Comparison of ENCODE assay signal across 7 cellular contexts in the genomic region with DNA sequence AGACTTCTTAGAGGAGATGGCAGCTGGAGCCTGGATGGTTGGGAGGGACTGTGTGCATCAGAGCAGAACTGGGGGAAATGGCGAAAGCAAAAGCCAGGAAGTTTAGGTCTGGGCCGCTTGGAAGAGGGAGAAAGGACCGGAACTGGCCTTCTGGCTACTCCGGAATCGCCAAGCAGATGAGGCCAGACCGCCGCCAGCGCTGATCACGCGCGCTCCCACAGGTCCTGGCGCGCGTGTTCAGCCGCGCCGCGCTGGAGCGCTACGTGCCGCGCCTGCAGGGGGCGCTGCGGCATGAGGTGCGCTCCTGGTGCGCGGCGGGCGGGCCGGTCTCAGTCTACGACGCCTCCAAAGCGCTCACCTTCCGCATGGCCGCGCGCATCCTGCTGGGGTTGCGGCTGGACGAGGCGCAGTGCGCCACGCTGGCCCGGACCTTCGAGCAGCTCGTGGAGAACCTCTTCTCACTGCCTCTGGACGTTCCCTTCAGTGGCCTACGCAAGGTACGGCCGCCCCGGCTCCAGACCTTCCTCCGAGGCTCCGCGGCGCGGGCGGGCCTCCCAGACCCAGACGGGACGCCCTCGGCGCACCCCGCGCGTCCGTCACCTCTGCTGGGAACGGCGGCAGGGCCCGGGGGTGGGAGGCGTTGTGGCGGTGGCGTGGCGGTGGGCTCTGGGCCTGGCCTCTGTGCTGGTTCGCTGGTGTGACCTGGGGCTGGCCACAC. TPM values are rescaled to one million over a fixed set of nuclear protein-coding genes. Genes with fewer than 3 reads are reported as not detected.
DNase-seq lines count a peak whose midpoint lies in the region; ATAC-seq, FAIRE-seq and TF ChIP-seq lines count a peak whose summit lies in the region.

No MANE protein-coding gene starts in this region.

- H3K27me3 ChIP-seq in H1 (replicated peaks in 1 of 4; ENCODE audit: control insufficient read depth in 3 of 4, extremely low read depth in 1 of 4, insufficient read depth in 3 of 4, low read length in 3 of 4) (peaks cover 89 to 100% (median 92%) of the 10 kb centered on the region in 4 experiments), muscle layer of duodenum (ENCODE audit: low read depth, low read length) (peaks cover 58% of the 10 kb centered on the region), upper lobe of left lung (peaks cover 0 to 28% (median 8%) of the 10 kb centered on the region in 4 donors)

- peak; percentile 59 for ATAC-seq in GM18909 (IDR thresholded peaks at IDR 0.05; ENCODE audit: poor library complexity, unreplicated experiment)
- ATAC-seq in upper lobe of left lung (ENCODE audit: low FRiP score in 2 of 2) = peak; percentile 47 to 50
- no peak for ATAC-seq in HG02763 (IDR thresholded peaks at IDR 0.05; ENCODE audit: unreplicated experiment)

- H3K4me2 ChIP-seq in H1 (ENCODE audit: insufficient read depth in 1 of 2, low read depth in 2 of 2, low read length in 2 of 2) = peak overlapping the region; percentile 75 to 89

- no peak overlapping the region for H3K9ac ChIP-seq in H1 (replicated peaks in 1 of 4; ENCODE audit: extremely low read depth in 1 of 4, low read depth in 3 of 4, low read length in 3 of 4)

- TF ChIP-seq RAD21 in H1 (IDR thresholded peaks at IDR 0.05 in 1 of 2, conservative IDR thresholded peaks at IDR 0.05 in 1 of 2; ENCODE audit: low read depth in 2 of 2, low read length in 2 of 2) = peak; percentile 48 to 52; a peak in 3 of 4 replicates

- no peak overlapping the region for H2BK15ac ChIP-seq in H1 (ENCODE audit: low read length)

- H3K4me1 ChIP-seq in H1 (replicated peaks in 1 of 4; ENCODE audit: control insufficient read depth in 3 of 4, insufficient read depth in 4 of 4, low read length in 3 of 4) = peaks cover 3 to 33% (median 26%) of the 10 kb centered on the region in 4 experiments
- H3K4me1 ChIP-seq in muscle layer of duodenum (ENCODE audit: control insufficient read depth in 1 of 2, insufficient read depth in 2 of 2, low read length in 2 of 2) = peaks cover 0 to 38% of the 10 kb centered on the region in 2 donors
- peaks cover 17 to 42% (median 17%) of the 10 kb centered on the region in 4 donors for H3K4me1 ChIP-seq in upper lobe of left lung

- H3K23me2 ChIP-seq in H1 (ENCODE audit: low read depth, low read length) = peaks cover 14% of the 10 kb centered on the region; the same call in 1 of the 2 replicates

- H3K18ac ChIP-seq in H1 (ENCODE audit: extremely low read depth, low read length) = peak overlapping the region; percentile 66; the same call in 1 of the 2 replicates

- H3K23ac ChIP-seq in H1 (ENCODE audit: insufficient read length) = no peak overlapping the region

- CTCF ChIA-PET in H1 (lab: Charles Lee; ENCODE audit: partially characterized antibody) = interaction anchor here (0.6 to 14.8 kb wide), 26 partner anchors 9 to 303 kb away, joined by 3 to 147 read pairs (median 4); partner anchors contain the start of gene CYP26A1

- DNase-seq in RPMI8226 = peak; percentile 79
- peak in 1 of 2 experiments; percentile 82 for DNase-seq in H1 (ENCODE audit: low read depth in 1 of 2, low spot score in 2 of 2)
- DNase-seq in upper lobe of left lung = peak in 1 of 2 donors; percentile 89
- no peak for DNase-seq in NCI-H1436 (lab: John Stamatoyannopoulos, UW)

- H3K36me3 ChIP-seq in H1 (ENCODE audit: control insufficient read depth in 2 of 4, insufficient read depth in 4 of 4, low read length in 3 of 4) (peaks cover 0 to 20% (median 1%) of the 10 kb centered on the region in 4 experiments; a peak in 1 of 8 replicates), muscle layer of duodenum (ENCODE audit: control insufficient read depth in 1 of 2, insufficient read depth in 2 of 2, low read length in 2 of 2) (peaks cover 5 to 18% of the 10 kb centered on the region in 2 donors), upper lobe of left lung (peaks cover 0 to 17% (median 2%) of the 10 kb centered on the region in 4 donors)

- H2BK5ac ChIP-seq in H1 (ENCODE audit: low read depth, low read length) = no peak overlapping the region

- no peak overlapping the region for H2AFZ ChIP-seq in H1 (ENCODE audit: low read length)

- peak overlapping the region; percentile 29 to 59 (median 46) for H3K4me3 ChIP-seq in H1 (ENCODE audit: extremely low read depth in 1 of 4, insufficient read depth in 2 of 4, low read depth in 3 of 4, low read length in 4 of 4)
- peak overlapping the region; percentile 30 to 55 for H3K4me3 ChIP-seq in muscle layer of duodenum (ENCODE audit: low read depth in 1 of 2, low read length in 2 of 2)
- peak overlapping the region; percentile 0 to 45 (median 26) for H3K4me3 ChIP-seq in upper lobe of left lung

- H2BK20ac ChIP-seq in H1 (ENCODE audit: low read length) = no peak overlapping the region

- H2BK12ac ChIP-seq in H1 (ENCODE audit: low read depth, low read length) = peak overlapping the region; percentile 76; the same call in 1 of the 2 replicates

- H3K56ac ChIP-seq in H1 (replicated peaks; ENCODE audit: insufficient read length, low read depth, low read length) = no peak overlapping the region

- no peak overlapping the region for H3K4ac ChIP-seq in H1 (replicated peaks; ENCODE audit: insufficient read length, low read depth, low read length)

- TF ChIP-seq EP300 in H1 (IDR thresholded peaks at IDR 0.05; ENCODE audit: borderline replicate concordance in 1 of 2, low read depth in 2 of 2, low read length in 2 of 2) (no peak), upper lobe of left lung (IDR thresholded peaks at IDR 0.05) (no peak)

- H4K5ac ChIP-seq in H1 (ENCODE audit: insufficient read length, low read depth, low read length) = no peak overlapping the region

- TF ChIP-seq POLR2A in H1 (IDR thresholded peaks at IDR 0.05; ENCODE audit: control extremely low read depth in 1 of 2, low read depth in 2 of 2, low read length in 2 of 2) (no peak), upper lobe of left lung (IDR thresholded peaks at IDR 0.05) (no peak)

- H4K91ac ChIP-seq in H1 (replicated peaks; ENCODE audit: insufficient read length, low read length) = no peak overlapping the region

- H4K8ac ChIP-seq in H1 (ENCODE audit: extremely low read depth, insufficient read depth, low read length) = peak overlapping the region; percentile 74; the same call in 1 of the 2 replicates

- no peak overlapping the region for H2BK120ac ChIP-seq in H1 (replicated peaks; ENCODE audit: low read depth, low read length)

- POLR2A ChIA-PET in H1 (lab: Charles Lee; ENCODE audit: partially characterized antibody) = interaction anchor here (5.7 kb wide), 1 partner anchor 12 kb away, joined by 26 read pairs; the partner anchor contains the start of gene CYP26A1

- WGBS in H1 (ENCODE audit: extremely low coverage in 1 of 2, insufficient coverage in 1 of 2, insufficient read length in 1 of 2, insufficient replicate concordance in 2 of 2, low coverage in 1 of 2, low lambda C conversion rate in 2 of 2, missing lambda C conversion rate in 1 of 2), 2 experiments = 3% methylated on average over 51 of the region's 72 CpGs; no CpG with 5 or more reads in 1 of the 2 experiments
- 19 to 27% methylated on average over 12 to 13 of the region's 72 CpGs for WGBS in upper lobe of left lung, 2 donors

- H3K79me1 ChIP-seq in H1 (ENCODE audit: low read depth, low read length) = no peaks in the 10 kb centered on the region

- peak; percentile 73 to 82 (median 74) for TF ChIP-seq CTCF in H1 (IDR thresholded peaks at IDR 0.05; ENCODE audit: control extremely low read depth in 1 of 3, insufficient read depth in 1 of 3, low read depth in 1 of 3, low read length in 3 of 3)
- TF ChIP-seq CTCF in upper lobe of left lung (IDR thresholded peaks at IDR 0.05) = peak; percentile 35 to 74 (median 52)

- H2AK5ac ChIP-seq in H1 (ENCODE audit: low read depth, low read length) = no peak overlapping the region

- H4K20me1 ChIP-seq in H1 (replicated peaks in 1 of 2; ENCODE audit: control insufficient read depth in 1 of 2, insufficient read depth in 2 of 2, low read length in 2 of 2) = peaks cover 9 to 30% of the 10 kb centered on the region in 2 experiments

- H3K27ac ChIP-seq in H1 (ENCODE audit: low read depth, low read length) = no peak overlapping the region
- no peak overlapping the region for H3K27ac ChIP-seq in muscle layer of duodenum (ENCODE audit: low read length)
- no peak overlapping the region for H3K27ac ChIP-seq in upper lobe of left lung

- FAIRE-seq in H1 (lab: Jason Lieb, UNC) = no peak

- no peaks in the 10 kb centered on the region for H3K79me2 ChIP-seq in H1 (ENCODE audit: control insufficient read depth in 1 of 2, insufficient read depth in 2 of 2, low read length in 2 of 2)

- H3K14ac ChIP-seq in H1 (ENCODE audit: insufficient read length) = no peak overlapping the region

- H3K9me3 ChIP-seq in H1 (ENCODE audit: insufficient read depth in 2 of 2, low read depth in 1 of 2, low read length in 1 of 2) (no peaks in the 10 kb centered on the region; a peak in 1 of 4 replicates), muscle layer of duodenum (ENCODE audit: control insufficient read depth in 1 of 2, low read length in 2 of 2) (no peaks in the 10 kb centered on the region), upper lobe of left lung (no peaks in the 10 kb centered on the region)

TF ChIP-seq in H1, 55 proteins besides CTCF, POLR2A, EP300 and RAD21 (continues in another document):
- TF ChIP-seq HDAC2 (IDR thresholded peaks at IDR 0.05; ENCODE audit: borderline replicate concordance in 1 of 2, low read depth in 2 of 2, low read length in 2 of 2) = peak; percentile 69 to 95; a peak in 3 of 4 replicates
- peak; percentile 92 for TF ChIP-seq KDM4A (IDR thresholded peaks at IDR 0.05; ENCODE audit: low read depth, low read length, severe bottlenecking)

RNA-seq across cellular contexts. Expression of gene CYP26C1, which starts 2.1 kb away (rescaled TPM):
- 0.21 and 0.28 TPM in 2 replicates for total RNA-seq in H1 (2021; fragmentation: NEBNext Ultra II Directional; extraction: Animal tissue kit (Norgen Biotek cat#: 25700))
- 0.12 and 0.93 TPM in 2 replicates for polyA plus RNA-seq in H1 (2011; rRNA removed)
- 0.79 TPM for polyA plus RNA-seq in H1 (2011; cell fraction: cytosol; rRNA removed)
- polyA plus RNA-seq in H1 (2011; cell fraction: nucleus; rRNA removed) = 3.0 TPM
- polyA plus RNA-seq in H1 (2012, experiment 1 of 2) = 0.12 to 0.21 TPM (median 0.20 TPM) in 3 of 4 replicates, not detected in the other
- not detected for polyA plus RNA-seq in H1 (2012, experiment 2 of 2)
- 0.04 TPM for polyA plus RNA-seq in H1 (2013, experiment 1 of 2)
- 0.06 TPM for polyA plus RNA-seq in H1 (2013, experiment 2 of 2)
- polyA minus RNA-seq in H1 (2011; rRNA and poly(A)+ RNA removed) = 0.07 and 0.22 TPM in 2 replicates
- polyA minus RNA-seq in H1 (2011; cell fraction: cytosol; rRNA and poly(A)+ RNA removed) = 1.1 TPM
- polyA minus RNA-seq in H1 (2011; cell fraction: nucleus; rRNA and poly(A)+ RNA removed) = 2.2 TPM
- under 1 TPM in 5 of 6 donors, not detected in 1; 0.22 to 0.46 (median 0.37) TPM for total RNA-seq in upper lobe of left lung

RNA-seq across cellular contexts. Expression of gene CYP26A1, which starts 11.0 kb away (rescaled TPM):
- 5.0 and 6.2 TPM in 2 replicates for total RNA-seq in H1 (2021; fragmentation: NEBNext Ultra II Directional; extraction: Animal tissue kit (Norgen Biotek cat#: 25700))
- polyA plus RNA-seq in H1 (2011; rRNA removed) = 9.1 and 23.2 TPM in 2 replicates
- 20.6 TPM for polyA plus RNA-seq in H1 (2011; cell fraction: cytosol; rRNA removed)
- 31.1 TPM for polyA plus RNA-seq in H1 (2011; cell fraction: nucleus; rRNA removed)
- polyA plus RNA-seq in H1 (2012, experiment 1 of 2) = 6.0 to 7.8 TPM (median 6.8 TPM) in 4 replicates
- polyA plus RNA-seq in H1 (2012, experiment 2 of 2) = 4.2 TPM
- polyA plus RNA-seq in H1 (2013, experiment 1 of 2) = 2.4 TPM
- 2.5 TPM for polyA plus RNA-seq in H1 (2013, experiment 2 of 2)
- 3.7 and 4.8 TPM in 2 replicates for polyA minus RNA-seq in H1 (2011; rRNA and poly(A)+ RNA removed)
- polyA minus RNA-seq in H1 (2011; cell fraction: cytosol; rRNA and poly(A)+ RNA removed) = 5.5 TPM
- 6.6 TPM for polyA minus RNA-seq in H1 (2011; cell fraction: nucleus; rRNA and poly(A)+ RNA removed)
- total RNA-seq in upper lobe of left lung = not detected
